Comparison of ENCODE assay signal across 3 cellular contexts in the genomic region with DNA sequence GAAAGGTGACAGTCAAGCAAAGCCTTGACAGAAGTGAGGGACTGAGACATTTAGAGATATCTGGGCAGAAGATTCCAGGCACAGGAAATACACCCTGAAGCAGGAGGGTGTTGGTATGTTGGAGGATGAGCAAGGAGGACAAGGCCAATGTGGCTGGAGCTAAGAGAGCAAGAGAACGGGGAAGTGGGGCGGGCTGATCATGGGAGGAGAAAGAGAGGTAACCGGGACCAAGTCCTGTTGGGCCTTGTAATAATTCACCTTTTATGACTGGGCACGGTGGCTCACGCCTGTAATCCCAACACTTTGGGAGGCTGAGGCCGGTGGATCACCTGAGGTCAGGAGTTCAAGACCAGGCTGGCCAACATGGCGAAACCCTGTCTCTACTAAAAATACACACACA. TPM values are rescaled to one million over a fixed set of nuclear protein-coding genes. Genes with fewer than 3 reads are reported as not detected.
"Had no signal": no experiment of that assay in that cellular context is flagged by ENCODE, and none has a peak within 500 bp of the region (broad histone marks: within the 10 kb centered on the region; RNA-seq: fewer than 3 reads in every experiment).

No MANE protein-coding gene starts in this region.

RNA-seq across cellular contexts. Expression of gene DLEC1, which starts 5.4 kb away (rescaled TPM):
- total RNA-seq: gastrocnemius medialis, glomerular endothelial cell, lung microvascular endothelial cell had no signal
